In genomic region chr3:50156549-50156948, GRCh38 we compare ENCODE assay signal across 11 cellular contexts. TPM values are rescaled to one million over a fixed set of nuclear protein-coding genes. Genes with fewer than 3 reads are reported as not detected.
A peak's percentile ranks its signal among the peaks of the same experiment; 100 is the strongest.
DNase-seq lines count a peak whose midpoint lies in the region; ATAC-seq and TF ChIP-seq lines count a peak whose summit lies in the region.
"Had no signal": no experiment of that assay in that cellular context is flagged by ENCODE, and none has a peak within 500 bp of the region (broad histone marks: within the 10 kb centered on the region; RNA-seq: fewer than 3 reads in every experiment).

No MANE protein-coding gene starts in this region.

- no peaks in the 10 kb centered on the region for H3K9me3 ChIP-seq in heart right ventricle
- no peaks in the 10 kb centered on the region for H3K9me3 ChIP-seq in muscle layer of duodenum (ENCODE audit: control insufficient read depth in 1 of 2, low read length in 2 of 2)

- H3K36me3 Mint-ChIP-seq in activated T-helper 1 cell treated with anti-CD3 and anti-CD28 coated beads, Interleukin-12 subunit alpha, Interleukin-12 subunit beta, Interleukin-2, Interleukin-4 antibody, amounts not matched to agents 30 ng/mL and 10 ng/mL and 1 ng/mL, durations not matched to agents 14 hours and 24 hours and 36 hours (ENCODE audit: low read depth): no peaks in the 10 kb centered on the region
- H3K36me3 Mint-ChIP-seq: activated CD4-positive, alpha-beta memory T cell treated with anti-CD3 and anti-CD28 coated beads for 36 hours had no signal

- H3K27ac ChIP-seq in heart right ventricle (peak overlapping the region; percentile 68 to 91 (median 84)), muscle layer of duodenum (ENCODE audit: low read length) (peak overlapping the region; percentile 63), urinary bladder (ENCODE audit: low read depth) (peak overlapping the region; percentile 61)

- peaks cover 43% of the 10 kb centered on the region for H3K27me3 Mint-ChIP-seq in activated T-helper 1 cell treated with anti-CD3 and anti-CD28 coated beads, Interleukin-12 subunit alpha, Interleukin-12 subunit beta, Interleukin-2, Interleukin-4 antibody, amounts not matched to agents 30 ng/mL and 10 ng/mL and 1 ng/mL, durations not matched to agents 14 hours and 24 hours and 36 hours (ENCODE audit: insufficient read depth)

- intact Hi-C loops in heart right ventricle (cut with DNase I): no loop called here
- intact Hi-C loops in left ventricle myocardium superior (cut with micrococcal nuclease): no loop called here
- intact Hi-C loops in posterior vena cava (cut with DNase I): no loop called here
- intact Hi-C loops in activated T-helper 1 cell treated with anti-CD3 and anti-CD28 coated beads, Interleukin-12 subunit alpha, Interleukin-12 subunit beta, Interleukin-2, Interleukin-4 antibody, amounts not matched to agents 30 ng/mL and 10 ng/mL and 1 ng/mL, durations not matched to agents 14 hours and 24 hours and 36 hours (cut with micrococcal nuclease): no loop called here

- peaks cover 13 to 61% (median 32%) of the 10 kb centered on the region in 9 donors for H3K4me1 ChIP-seq in heart right ventricle
- H3K4me1 ChIP-seq in muscle layer of duodenum (ENCODE audit: control insufficient read depth in 1 of 2, insufficient read depth in 2 of 2, low read length in 2 of 2): peaks cover 10 to 35% of the 10 kb centered on the region in 2 donors
- no peaks in the 10 kb centered on the region for H3K4me1 ChIP-seq in urinary bladder (ENCODE audit: insufficient read depth)

- H3K4me1 Mint-ChIP-seq in activated T-helper 1 cell treated with anti-CD3 and anti-CD28 coated beads, Interleukin-12 subunit alpha, Interleukin-12 subunit beta, Interleukin-2, Interleukin-4 antibody, amounts not matched to agents 30 ng/mL and 10 ng/mL and 1 ng/mL, durations not matched to agents 14 hours and 24 hours and 36 hours (ENCODE audit: low read depth): no peaks in the 10 kb centered on the region

- no peak overlapping the region for H3K27ac Mint-ChIP-seq in activated T-helper 1 cell treated with anti-CD3 and anti-CD28 coated beads, Interleukin-12 subunit alpha, Interleukin-12 subunit beta, Interleukin-2, Interleukin-4 antibody, amounts not matched to agents 30 ng/mL and 10 ng/mL and 1 ng/mL, durations not matched to agents 14 hours and 24 hours and 36 hours
- H3K27ac Mint-ChIP-seq: activated CD4-positive, alpha-beta memory T cell treated with anti-CD3 and anti-CD28 coated beads for 36 hours had no signal

- H3K4me3 ChIP-seq in heart right ventricle: peak overlapping the region; percentile 6 to 67 (median 60)
- H3K4me3 ChIP-seq in epithelial cell of proximal tubule (ENCODE audit: low read depth, low read length): peak overlapping the region; percentile 63
- H3K4me3 ChIP-seq in muscle layer of duodenum (ENCODE audit: low read depth in 1 of 2, low read length in 2 of 2): peak overlapping the region; percentile 52 to 63
- peak overlapping the region; percentile 60 for H3K4me3 ChIP-seq in urinary bladder (ENCODE audit: low read depth, low read length)

- WGBS in heart right ventricle, 2 donors: 56 to 58% methylated on average over 7 of the region's 7 CpGs
- 57% methylated on average over 7 of the region's 7 CpGs for WGBS in urinary bladder

- H3K36me3 ChIP-seq in heart right ventricle (no peaks in the 10 kb centered on the region), muscle layer of duodenum (ENCODE audit: control insufficient read depth in 1 of 2, insufficient read depth in 2 of 2, low read length in 2 of 2) (no peaks in the 10 kb centered on the region), urinary bladder (ENCODE audit: insufficient read depth) (no peaks in the 10 kb centered on the region)

- H3K27me3 ChIP-seq in heart right ventricle: peaks cover 0 to 41% (median 0%) of the 10 kb centered on the region in 7 donors
- peaks cover 5% of the 10 kb centered on the region for H3K27me3 ChIP-seq in muscle layer of duodenum (ENCODE audit: low read depth, low read length)

- H3K4me3 Mint-ChIP-seq in activated T-helper 1 cell treated with anti-CD3 and anti-CD28 coated beads, Interleukin-12 subunit alpha, Interleukin-12 subunit beta, Interleukin-2, Interleukin-4 antibody, amounts not matched to agents 30 ng/mL and 10 ng/mL and 1 ng/mL, durations not matched to agents 14 hours and 24 hours and 36 hours: no peak overlapping the region

- H3K9me3 Mint-ChIP-seq in activated T-helper 1 cell treated with anti-CD3 and anti-CD28 coated beads, Interleukin-12 subunit alpha, Interleukin-12 subunit beta, Interleukin-2, Interleukin-4 antibody, amounts not matched to agents 30 ng/mL and 10 ng/mL and 1 ng/mL, durations not matched to agents 14 hours and 24 hours and 36 hours: no peaks in the 10 kb centered on the region
- H3K9me3 Mint-ChIP-seq: activated CD4-positive, alpha-beta memory T cell treated with anti-CD3 and anti-CD28 coated beads for 36 hours had no signal

- TF ChIP-seq CTCF in heart right ventricle (IDR thresholded peaks at IDR 0.05): no peak
- no peak for TF ChIP-seq CTCF in epithelial cell of proximal tubule (conservative IDR thresholded peaks at IDR 0.05; ENCODE audit: low read depth, low read length)

- peak in 1 of 8 donors; percentile 3 for ATAC-seq in heart right ventricle
- no peak for ATAC-seq in left ventricle myocardium superior

- no peak for DNase-seq in heart right ventricle
- no peak for DNase-seq in left ventricle myocardium superior
- DNase-seq in epithelial cell of proximal tubule (ENCODE audit: low read depth): no peak
- no peak for DNase-seq in posterior vena cava (ENCODE audit: low spot score)
- no peak for DNase-seq in NCI-H2171 (lab: John Stamatoyannopoulos, UW)
- no peak for DNase-seq in activated T-helper 1 cell treated with anti-CD3 and anti-CD28 coated beads, Interleukin-12 subunit alpha, Interleukin-12 subunit beta, Interleukin-2, Interleukin-4 antibody, amounts not matched to agents 30 ng/mL and 10 ng/mL and 1 ng/mL, durations not matched to agents 14 hours and 24 hours and 36 hours (ENCODE audit: low spot score)
- DNase-seq: activated CD4-positive, alpha-beta memory T cell treated with anti-CD3 and anti-CD28 coated beads for 36 hours; stimulated activated CD4-positive, alpha-beta T cell treated with anti-CD3 and anti-CD28 coated beads, Interleukin-1b, Interleukin-23, amount 100 ng/mL, for 48 hours had no signal

RNA-seq across cellular contexts. Expression of gene SEMA3F, which starts 1.4 kb away (rescaled TPM):
- total RNA-seq in heart right ventricle: 10 to 100 TPM in 5 of 10 donors, 1 to 10 TPM in 5; 5.1 to 37.2 (median 10.2) TPM
- polyA plus RNA-seq in heart right ventricle: 10 to 100 TPM; 15.1 to 21.3 TPM
- total RNA-seq in left ventricle myocardium superior: 11.4 TPM
- 36.0 and 58.6 TPM in 2 replicates for total RNA-seq in epithelial cell of proximal tubule
- 10.8 TPM for total RNA-seq in urinary bladder
- 35.1 TPM for polyA plus RNA-seq in urinary bladder
- 10 to 100 TPM; 27.8 to 48.0 TPM for total RNA-seq in posterior vena cava
- 0.21 and 0.42 TPM in 2 replicates for total RNA-seq in activated T-helper 1 cell treated with anti-CD3 and anti-CD28 coated beads, Interleukin-12 subunit alpha, Interleukin-12 subunit beta, Interleukin-2, Interleukin-4 antibody, amounts not matched to agents 30 ng/mL and 10 ng/mL and 1 ng/mL, durations not matched to agents 14 hours and 24 hours and 36 hours

RNA-seq across cellular contexts. Expression of gene GNAT1, which starts 34.9 kb away (rescaled TPM):
- total RNA-seq in heart right ventricle: not detected
- not detected for polyA plus RNA-seq in heart right ventricle
- total RNA-seq in left ventricle myocardium superior: not detected
- total RNA-seq in epithelial cell of proximal tubule: not detected in 2 replicates
- not detected for total RNA-seq in urinary bladder
- not detected for polyA plus RNA-seq in urinary bladder
- total RNA-seq in posterior vena cava: not detected
- not detected in 2 replicates for total RNA-seq in activated T-helper 1 cell treated with anti-CD3 and anti-CD28 coated beads, Interleukin-12 subunit alpha, Interleukin-12 subunit beta, Interleukin-2, Interleukin-4 antibody, amounts not matched to agents 30 ng/mL and 10 ng/mL and 1 ng/mL, durations not matched to agents 14 hours and 24 hours and 36 hours
- total RNA-seq: activated CD4-positive, alpha-beta memory T cell treated with anti-CD3 and anti-CD28 coated beads for 36 hours; RPMI7951 had no signal

RNA-seq across cellular contexts. Expression of gene SLC38A3, which starts 48.5 kb away (rescaled TPM):
- total RNA-seq in heart right ventricle (10 to 100 TPM in 7 of 10 donors, 1 to 10 TPM in 3; 6.2 to 16.4 (median 11.2) TPM), left ventricle myocardium superior (10.4 TPM), epithelial cell of proximal tubule (not detected in 2 replicates), urinary bladder (0.63 TPM), posterior vena cava (under 1 TPM; 0.37 to 0.62 TPM)
- polyA plus RNA-seq in heart right ventricle (10 to 100 TPM in 1 of 2 donors, 1 to 10 TPM in 1; 1.4 to 11.8 TPM), urinary bladder (0.14 TPM)
- not detected in 2 replicates for total RNA-seq in activated T-helper 1 cell treated with anti-CD3 and anti-CD28 coated beads, Interleukin-12 subunit alpha, Interleukin-12 subunit beta, Interleukin-2, Interleukin-4 antibody, amounts not matched to agents 30 ng/mL and 10 ng/mL and 1 ng/mL, durations not matched to agents 14 hours and 24 hours and 36 hours
- total RNA-seq: activated CD4-positive, alpha-beta memory T cell treated with anti-CD3 and anti-CD28 coated beads for 36 hours; RPMI7951 had no signal
